15 cellular contexts compared by ENCODE assay signal in genomic region chr10:32952541-32953276, GRCh38. TPM values are rescaled to one million over a fixed set of nuclear protein-coding genes. Genes with fewer than 3 reads are reported as not detected.
DNase-seq lines count a peak whose midpoint lies in the region; ATAC-seq and TF ChIP-seq lines count a peak whose summit lies in the region.
"Had no signal": no experiment of that assay in that cellular context is flagged by ENCODE, and none has a peak within 500 bp of the region (broad histone marks: within the 10 kb centered on the region; RNA-seq: fewer than 3 reads in every experiment).

No MANE protein-coding gene starts in this region.

- H3K4me3 ChIP-seq in left ventricle myocardium inferior (no peak overlapping the region), vagina (no peak overlapping the region)
- H3K4me3 ChIP-seq: colonic mucosa had no signal

- DNase-seq in left ventricle myocardium inferior (no peak), left cardiac atrium (no peak), memory B cell (ENCODE audit: low spot score in 2 of 2) (no peak), vagina (ENCODE audit: extremely low spot score in 2 of 2) (no peak), AML-193 (lab: John Stamatoyannopoulos, UW) (no peak), GM03348 (ENCODE audit: low spot score) (no peak)
- DNase-seq in activated CD4-positive, alpha-beta memory T cell treated with anti-CD3 and anti-CD28 coated beads, Interleukin-2, amount 10 ng/mL, durations not matched to agents 7 days and 5 days = no peak
- DNase-seq: activated naive CD4-positive, alpha-beta T cell treated with anti-CD3 and anti-CD28 coated beads, Interleukin-2, amount 10 ng/mL, durations not matched to agents 7 days and 5 days; colonic mucosa; EL; kidney glomerular epithelial cell; NCI-H2171 treated with DMSO at 0.1 percent for 48 hours; spleen; T-helper 2 cell had no signal

- no peaks in the 10 kb centered on the region for H3K27me3 Mint-ChIP-seq in activated CD4-positive, alpha-beta memory T cell treated with anti-CD3 and anti-CD28 coated beads, Interleukin-2, amount 10 ng/mL, durations not matched to agents 7 days and 5 days
- H3K27me3 Mint-ChIP-seq in memory B cell = no peaks in the 10 kb centered on the region
- H3K27me3 Mint-ChIP-seq: activated naive CD4-positive, alpha-beta T cell treated with anti-CD3 and anti-CD28 coated beads, Interleukin-2, amount 10 ng/mL, durations not matched to agents 7 days and 5 days had no signal

- intact Hi-C loops in left ventricle myocardium inferior (cut with micrococcal nuclease) = no loop called here
- intact Hi-C loops in left cardiac atrium (cut with DNase I) = no loop called here
- intact Hi-C loops in vagina (cut with DNase I) = no loop called here

- CTCF ChIA-PET in activated CD4-positive, alpha-beta memory T cell treated with anti-CD3 and anti-CD28 coated beads, Interleukin-2, amount 10 ng/mL, durations not matched to agents 7 days and 5 days (lab: Charles Lee) = no interaction called here

- H3K9me3 ChIP-seq in left ventricle myocardium inferior (replicated peaks) (no peaks in the 10 kb centered on the region), vagina (no peaks in the 10 kb centered on the region)
- H3K9me3 ChIP-seq: colonic mucosa, spleen had no signal

- peaks cover 57% of the 10 kb centered on the region for H3K36me3 Mint-ChIP-seq in activated CD4-positive, alpha-beta memory T cell treated with anti-CD3 and anti-CD28 coated beads, Interleukin-2, amount 10 ng/mL, durations not matched to agents 7 days and 5 days (ENCODE audit: low read depth)
- H3K36me3 Mint-ChIP-seq in memory B cell = peaks cover 18% of the 10 kb centered on the region

- peak overlapping the region; percentile 72 for H3K27ac Mint-ChIP-seq in activated CD4-positive, alpha-beta memory T cell treated with anti-CD3 and anti-CD28 coated beads, Interleukin-2, amount 10 ng/mL, durations not matched to agents 7 days and 5 days
- H3K27ac Mint-ChIP-seq in memory B cell = peak overlapping the region; percentile 73
- H3K27ac Mint-ChIP-seq: activated naive CD4-positive, alpha-beta T cell treated with anti-CD3 and anti-CD28 coated beads, Interleukin-2, amount 10 ng/mL, durations not matched to agents 7 days and 5 days had no signal

- no peaks in the 10 kb centered on the region for H3K36me3 ChIP-seq in left ventricle myocardium inferior
- no peaks in the 10 kb centered on the region for H3K36me3 ChIP-seq in vagina
- H3K36me3 ChIP-seq: colonic mucosa, spleen had no signal

- peak overlapping the region; percentile 75 for H3K4me3 Mint-ChIP-seq in activated CD4-positive, alpha-beta memory T cell treated with anti-CD3 and anti-CD28 coated beads, Interleukin-2, amount 10 ng/mL, durations not matched to agents 7 days and 5 days
- peak overlapping the region; percentile 27 for H3K4me3 Mint-ChIP-seq in memory B cell
- H3K4me3 Mint-ChIP-seq: activated naive CD4-positive, alpha-beta T cell treated with anti-CD3 and anti-CD28 coated beads, Interleukin-2, amount 10 ng/mL, durations not matched to agents 7 days and 5 days had no signal

- TF ChIP-seq POLR2A in vagina (IDR thresholded peaks at IDR 0.05) = no peak

- H3K27me3 ChIP-seq in left ventricle myocardium inferior (ENCODE audit: low read depth) = no peaks in the 10 kb centered on the region
- H3K27me3 ChIP-seq in vagina = no peaks in the 10 kb centered on the region
- H3K27me3 ChIP-seq: colonic mucosa, spleen had no signal

- ATAC-seq in left cardiac atrium (no peak), memory B cell (ENCODE audit: low read depth) (no peak), GM18511 (IDR thresholded peaks at IDR 0.05; ENCODE audit: unreplicated experiment) (no peak)

- H3K27ac ChIP-seq in left ventricle myocardium inferior (replicated peaks) (peak overlapping the region; percentile 99), vagina (peak overlapping the region; percentile 10)
- H3K27ac ChIP-seq: colonic mucosa had no signal

- TF ChIP-seq CTCF in left ventricle myocardium inferior (IDR thresholded peaks at IDR 0.05; ENCODE audit: borderline replicate concordance) = no peak
- TF ChIP-seq CTCF in vagina (IDR thresholded peaks at IDR 0.05) = no peak

- H3K4me1 ChIP-seq in left ventricle myocardium inferior (peaks cover 100% of the 10 kb centered on the region), vagina (peaks cover 93% of the 10 kb centered on the region)

- POLR2A ChIA-PET in activated CD4-positive, alpha-beta memory T cell treated with anti-CD3 and anti-CD28 coated beads, Interleukin-2, amount 10 ng/mL, durations not matched to agents 7 days and 5 days (lab: Charles Lee) = interaction anchor here (0.6 to 9.1 kb wide), 5 partner anchors 19 to 574 kb away, joined by 3 to 100 read pairs (median 3); no protein-coding TSS in a partner anchor

- no peaks in the 10 kb centered on the region for H3K9me3 Mint-ChIP-seq in activated CD4-positive, alpha-beta memory T cell treated with anti-CD3 and anti-CD28 coated beads, Interleukin-2, amount 10 ng/mL, durations not matched to agents 7 days and 5 days
- no peaks in the 10 kb centered on the region for H3K9me3 Mint-ChIP-seq in memory B cell
- H3K9me3 Mint-ChIP-seq: activated naive CD4-positive, alpha-beta T cell treated with anti-CD3 and anti-CD28 coated beads, Interleukin-2, amount 10 ng/mL, durations not matched to agents 7 days and 5 days had no signal

- peaks cover 77% of the 10 kb centered on the region for H3K4me1 Mint-ChIP-seq in activated CD4-positive, alpha-beta memory T cell treated with anti-CD3 and anti-CD28 coated beads, Interleukin-2, amount 10 ng/mL, durations not matched to agents 7 days and 5 days
- peaks cover 47% of the 10 kb centered on the region for H3K4me1 Mint-ChIP-seq in memory B cell

RNA-seq across cellular contexts. Expression of gene ITGB1, which starts 5.3 kb away (rescaled TPM):
- total RNA-seq in left ventricle myocardium inferior = 542 TPM
- total RNA-seq in left cardiac atrium = 100 to 1,000 TPM; 462 to 660 TPM
- 100 to 1,000 TPM; 233 to 242 TPM for total RNA-seq in activated CD4-positive, alpha-beta memory T cell treated with anti-CD3 and anti-CD28 coated beads, Interleukin-2, amount 10 ng/mL, durations not matched to agents 7 days and 5 days
- 193 TPM for total RNA-seq in vagina
